Comparison of ENCODE assay signal across 24 cellular contexts in the genomic region with DNA sequence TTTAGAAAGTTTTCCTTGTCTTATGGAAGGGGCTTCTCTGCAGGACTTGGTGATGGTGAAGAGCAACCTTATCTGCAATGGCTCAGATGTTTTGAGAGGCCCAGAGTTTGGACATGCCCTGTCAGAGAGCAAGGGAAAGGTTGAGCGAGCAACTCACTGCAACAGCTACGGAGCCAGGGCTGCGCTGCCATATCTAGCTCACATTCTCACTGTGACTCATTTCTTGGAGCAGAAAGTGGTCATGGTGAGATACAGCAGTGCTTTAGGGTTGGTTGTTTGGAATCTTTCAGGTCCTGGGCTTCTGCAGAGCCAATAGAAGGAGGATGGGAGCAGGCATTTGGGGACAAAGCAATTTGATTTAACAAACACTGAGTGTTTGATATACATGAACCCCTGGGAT. TPM values are rescaled to one million over a fixed set of nuclear protein-coding genes. Genes with fewer than 3 reads are reported as not detected.
"Had no signal": no experiment of that assay in that cellular context is flagged by ENCODE, and none has a peak within 500 bp of the region (broad histone marks: within the 10 kb centered on the region; RNA-seq: fewer than 3 reads in every experiment).

No MANE protein-coding gene starts in this region.

- H3K9me3 Mint-ChIP-seq: activated B cell treated with CpG ODN at 0.5 μM for 24 hours; activated CD4-positive, alpha-beta T cell treated with anti-CD3 and anti-CD28 coated beads, Interleukin-2, amount 10 ng/mL, durations not matched to agents 24 days and 14 days; activated naive CD8-positive, alpha-beta T cell treated with anti-CD3 and anti-CD28 coated beads for 36 hours; activated T-cell treated with anti-CD3 and anti-CD28 coated beads, Interleukin-2, amount 50 U/mL, for 72 hours; endodermal cell; stimulated activated naive CD8-positive, alpha-beta T cell treated with anti-CD3 and anti-CD28 coated beads, Interleukin-15, Interleukin-2, amounts not matched to agents 100 ng/mL and 50 ng/mL, for 24 hours; type B pancreatic cell had no signal

- H3K36me3 ChIP-seq: breast epithelium, lower lobe of right lung, prostate gland, spleen, suprapubic skin had no signal

- DNase-seq: activated B cell treated with CpG ODN at 0.5 μM for 24 hours; activated CD4-positive, alpha-beta T cell treated with anti-CD3 and anti-CD28 coated beads, Interleukin-2, amount 10 ng/mL, durations not matched to agents 24 days and 14 days; activated CD8-positive, alpha-beta memory T cell treated with anti-CD3 and anti-CD28 coated beads, Interleukin-2, amount 50 U/mL, for 4 hours; activated CD8-positive, alpha-beta T cell treated with anti-CD3 and anti-CD28 coated beads, Interleukin-2, amount 10 ng/mL, durations not matched to agents 7 days and 5 days; activated gamma-delta T cell; activated naive CD8-positive, alpha-beta T cell treated with anti-CD3 and anti-CD28 coated beads for 36 hours; activated T-cell treated with anti-CD3 and anti-CD28 coated beads, Interleukin-2, amount 50 U/mL, for 72 hours; dorsolateral prefrontal cortex; endodermal cell; hypothalamus; lower lobe of right lung; spleen; T-helper 2 cell had no signal

- H3K9me3 ChIP-seq: breast epithelium, lower lobe of right lung, prostate gland, spleen, suprapubic skin had no signal

- H3K27me3 Mint-ChIP-seq: activated naive CD8-positive, alpha-beta T cell treated with anti-CD3 and anti-CD28 coated beads for 36 hours had no signal

- FAIRE-seq: TTC549 had no signal

- H3K36me3 Mint-ChIP-seq: activated naive CD8-positive, alpha-beta T cell treated with anti-CD3 and anti-CD28 coated beads for 36 hours; type B pancreatic cell had no signal

- H3K4me3 Mint-ChIP-seq: activated B cell treated with CpG ODN at 0.5 μM for 24 hours; activated CD4-positive, alpha-beta T cell treated with anti-CD3 and anti-CD28 coated beads, Interleukin-2, amount 10 ng/mL, durations not matched to agents 24 days and 14 days; activated CD8-positive, alpha-beta T cell treated with anti-CD3 and anti-CD28 coated beads, Interleukin-2, amount 10 ng/mL, durations not matched to agents 7 days and 5 days; activated naive CD8-positive, alpha-beta T cell treated with anti-CD3 and anti-CD28 coated beads for 36 hours; activated T-cell treated with anti-CD3 and anti-CD28 coated beads, Interleukin-2, amount 50 U/mL, for 72 hours; endodermal cell; stimulated activated naive CD8-positive, alpha-beta T cell treated with anti-CD3 and anti-CD28 coated beads, Interleukin-15, Interleukin-2, amounts not matched to agents 100 ng/mL and 50 ng/mL, for 24 hours; type B pancreatic cell had no signal

- H3K27me3 ChIP-seq: breast epithelium, spleen, suprapubic skin had no signal

- H3K27ac Mint-ChIP-seq: activated B cell treated with CpG ODN at 0.5 μM for 24 hours; activated CD4-positive, alpha-beta T cell treated with anti-CD3 and anti-CD28 coated beads, Interleukin-2, amount 10 ng/mL, durations not matched to agents 24 days and 14 days; activated CD8-positive, alpha-beta T cell treated with anti-CD3 and anti-CD28 coated beads, Interleukin-2, amount 10 ng/mL, durations not matched to agents 7 days and 5 days; activated naive CD8-positive, alpha-beta T cell treated with anti-CD3 and anti-CD28 coated beads for 36 hours; activated T-cell treated with anti-CD3 and anti-CD28 coated beads, Interleukin-2, amount 50 U/mL, for 72 hours; endodermal cell; stimulated activated naive CD8-positive, alpha-beta T cell treated with anti-CD3 and anti-CD28 coated beads, Interleukin-15, Interleukin-2, amounts not matched to agents 100 ng/mL and 50 ng/mL, for 24 hours; type B pancreatic cell had no signal

- ATAC-seq: activated CD8-positive, alpha-beta T cell treated with anti-CD3 and anti-CD28 coated beads, Interleukin-2, amount 10 ng/mL, durations not matched to agents 7 days and 5 days; activated T-cell treated with anti-CD3 and anti-CD28 coated beads, Interleukin-2, amount 50 U/mL, for 72 hours; lower lobe of right lung; sciatic nerve had no signal

- H3K4me1 Mint-ChIP-seq: activated B cell treated with CpG ODN at 0.5 μM for 24 hours; activated CD4-positive, alpha-beta T cell treated with anti-CD3 and anti-CD28 coated beads, Interleukin-2, amount 10 ng/mL, durations not matched to agents 24 days and 14 days had no signal

- H3K4me1 ChIP-seq: breast epithelium, lower lobe of right lung, prostate gland, spleen, suprapubic skin had no signal

- H3K4me3 ChIP-seq: breast epithelium, dorsolateral prefrontal cortex, lower lobe of right lung, prostate gland, spleen, suprapubic skin had no signal

- H3K27ac ChIP-seq: breast epithelium, dorsolateral prefrontal cortex, lower lobe of right lung, prostate gland, spleen, suprapubic skin had no signal

RNA-seq across cellular contexts. Expression of gene GLRA1, which starts 12.3 kb away (rescaled TPM):
- total RNA-seq: activated B cell treated with CpG ODN at 0.5 μM for 24 hours; activated CD4-positive, alpha-beta T cell treated with anti-CD3 and anti-CD28 coated beads, Interleukin-2, amount 10 ng/mL, durations not matched to agents 24 days and 14 days; activated CD8-positive, alpha-beta T cell treated with anti-CD3 and anti-CD28 coated beads, Interleukin-2, amount 10 ng/mL, durations not matched to agents 7 days and 5 days; activated naive CD8-positive, alpha-beta T cell treated with anti-CD3 and anti-CD28 coated beads for 36 hours; activated T-cell treated with anti-CD3 and anti-CD28 coated beads, Interleukin-2, amount 50 U/mL, for 72 hours; breast epithelium; endodermal cell; epithelial cell of proximal tubule; glomerular endothelial cell; lower lobe of right lung; omental fat pad; prostate gland; sciatic nerve; spleen; suprapubic skin had no signal
- polyA plus RNA-seq: neural cell, spleen had no signal
